In the genomic region with DNA sequence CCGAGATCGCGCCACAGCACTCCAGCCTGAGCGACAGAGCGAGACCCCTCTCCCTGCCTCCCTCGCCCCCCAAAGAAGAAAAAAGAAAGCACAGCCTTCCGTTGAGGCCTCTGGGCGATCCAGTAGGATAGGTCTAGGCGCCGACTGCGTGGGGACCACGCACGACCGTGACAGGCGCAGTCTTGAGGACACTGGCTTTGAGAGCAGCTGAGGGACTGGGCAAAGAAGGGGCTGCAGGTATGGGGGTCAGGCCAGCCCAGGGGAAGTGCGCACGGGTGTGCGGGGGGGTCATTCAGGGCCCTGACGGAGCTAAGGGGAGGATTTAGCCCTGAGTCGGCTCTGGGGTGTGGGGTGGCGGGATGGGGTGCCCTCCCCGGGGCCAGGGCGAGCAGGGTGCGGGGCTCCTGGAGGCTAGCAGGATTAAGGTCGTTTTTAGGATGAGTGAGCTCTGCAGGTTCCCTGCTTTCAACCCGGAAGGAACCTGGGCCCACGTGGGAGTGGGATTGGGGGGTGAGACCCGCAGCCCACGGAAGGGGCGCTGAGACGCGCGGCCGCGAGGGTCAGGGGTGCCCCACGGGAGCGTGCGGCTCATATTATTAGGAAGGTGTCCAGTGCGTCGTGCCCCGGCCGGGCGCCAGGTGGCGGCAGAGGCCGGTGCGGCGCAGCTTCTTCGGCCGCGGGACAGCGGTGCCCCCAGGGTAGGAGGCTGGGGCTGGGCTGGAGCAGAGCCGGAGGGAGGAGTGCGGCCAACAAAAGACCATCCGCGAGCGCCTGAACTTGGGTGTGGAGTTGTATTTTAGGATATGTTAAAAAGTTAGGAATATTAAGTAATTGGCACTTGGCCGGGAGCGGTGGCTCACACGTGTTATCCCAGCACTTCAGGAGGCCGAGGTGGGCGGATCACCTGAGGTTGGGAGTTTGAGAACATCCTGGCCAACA, we compare ENCODE assay signal across 8 cellular contexts. TPM values are rescaled to one million over a fixed set of nuclear protein-coding genes. Genes with fewer than 3 reads are reported as not detected.
DNase-seq lines count a peak whose midpoint lies in the region; ATAC-seq and TF ChIP-seq lines count a peak whose summit lies in the region.

No MANE protein-coding gene starts in this region.

- CTCF ChIA-PET in CD4-positive, alpha-beta memory T cell (lab: Charles Lee; ENCODE audit: partially characterized antibody) = interaction anchor here (0.6 to 5.7 kb wide), 52 partner anchors 10 to 1868 kb away, joined by 3 to 113 read pairs (median 5); a partner anchor contains a TSS

- H3K36me3 Mint-ChIP-seq in CD4-positive, alpha-beta memory T cell = peaks cover 0 to 3% of the 10 kb centered on the region in 2 donors

- no peaks in the 10 kb centered on the region for H3K36me3 ChIP-seq in CD4-positive, alpha-beta memory T cell (ENCODE audit: insufficient read depth, low read length)
- no peaks in the 10 kb centered on the region for H3K36me3 ChIP-seq in mucosa of stomach (ENCODE audit: control insufficient read depth, insufficient read depth, low read length)
- H3K36me3 ChIP-seq in testis (ENCODE audit: low read depth, missing control alignments) = no peaks in the 10 kb centered on the region

- POLR2A ChIA-PET in CD4-positive, alpha-beta memory T cell (lab: Charles Lee; ENCODE audit: partially characterized antibody) = interaction anchor here (1.1 kb wide), 1 partner anchor 22 kb away, joined by 3 read pairs; no protein-coding TSS in a partner anchor

- H3K27me3 ChIP-seq in CD4-positive, alpha-beta memory T cell (ENCODE audit: insufficient read depth, low read length) = peaks cover 6% of the 10 kb centered on the region
- peaks cover 8% of the 10 kb centered on the region for H3K27me3 ChIP-seq in mucosa of stomach (ENCODE audit: control insufficient read depth, insufficient read depth, low read length)
- H3K27me3 ChIP-seq in testis = no peaks in the 10 kb centered on the region

- H3K4me3 ChIP-seq in CD4-positive, alpha-beta memory T cell (ENCODE audit: low read length in 2 of 2) = no peak overlapping the region
- H3K4me3 ChIP-seq in mucosa of stomach (ENCODE audit: low read length) (no peak overlapping the region), testis (peak overlapping the region; percentile 7 to 55)

- H3K27ac ChIP-seq in CD4-positive, alpha-beta memory T cell (ENCODE audit: low read depth, low read length) = no peak overlapping the region
- no peak overlapping the region for H3K27ac ChIP-seq in testis

- H3K9me3 ChIP-seq in CD4-positive, alpha-beta memory T cell (ENCODE audit: control insufficient read depth in 1 of 2, low read length in 2 of 2) = no peaks in the 10 kb centered on the region
- H3K9me3 ChIP-seq in mucosa of stomach (ENCODE audit: control insufficient read depth, low read length) = no peaks in the 10 kb centered on the region
- no peaks in the 10 kb centered on the region for H3K9me3 ChIP-seq in testis

- H3K27ac Mint-ChIP-seq in CD4-positive, alpha-beta memory T cell = no peak overlapping the region

- intact Hi-C loops in CD4-positive, alpha-beta memory T cell (cut with micrococcal nuclease) = loop anchor here (1.0 to 5.0 kb wide), 3 partner anchors 120 to 667 kb away; no protein-coding TSS in a partner anchor
- intact Hi-C loops in testis (cut with DNase I; ENCODE audit: low total_unique reads) = loop anchor here (10.0 kb wide), 2 partner anchors 73 to 183 kb away; no protein-coding TSS in a partner anchor

- peak; percentile 68 to 87 (median 77) for TF ChIP-seq CTCF in testis (IDR thresholded peaks at IDR 0.05)

- peak overlapping the region; percentile 66 for H3K9ac ChIP-seq in mucosa of stomach (ENCODE audit: low read length)

- peaks cover 3 to 12% of the 10 kb centered on the region in 2 donors for H3K27me3 Mint-ChIP-seq in CD4-positive, alpha-beta memory T cell

- H3K4me1 Mint-ChIP-seq in CD4-positive, alpha-beta memory T cell = peaks cover 7 to 20% (median 9%) of the 10 kb centered on the region in 4 donors

- ATAC-seq in GM19043 (IDR thresholded peaks at IDR 0.05; ENCODE audit: low read depth, unreplicated experiment) (peak; percentile 94), HG03135 (IDR thresholded peaks at IDR 0.05; ENCODE audit: unreplicated experiment) (peak; percentile 96)

- no peak for TF ChIP-seq POLR2A in erythroblast (IDR thresholded peaks at IDR 0.05; ENCODE audit: low read length)
- no peak for TF ChIP-seq POLR2A in testis (IDR thresholded peaks at IDR 0.05)

- WGBS in testis, 2 donors = 16 to 30% methylated on average over 21 to 61 of the region's 61 CpGs

- H3K4me1 ChIP-seq in CD4-positive, alpha-beta memory T cell (ENCODE audit: insufficient read depth, low read length) = peaks cover 16% of the 10 kb centered on the region
- H3K4me1 ChIP-seq in mucosa of stomach (ENCODE audit: control insufficient read depth, insufficient read depth, low read length) = peaks cover 10% of the 10 kb centered on the region
- peaks cover 9% of the 10 kb centered on the region for H3K4me1 ChIP-seq in testis

- H3K9me3 Mint-ChIP-seq in CD4-positive, alpha-beta memory T cell = peaks cover 0 to 5% (median 1%) of the 10 kb centered on the region in 8 donors

- peak overlapping the region in 7 of 8 donors; percentile 30 to 71 (median 39) for H3K4me3 Mint-ChIP-seq in CD4-positive, alpha-beta memory T cell

- peak in 4 of 5 donors; percentile 28 to 36 (median 32) for DNase-seq in CD4-positive, alpha-beta memory T cell
- DNase-seq in NCI-H526 treated with DMSO at 0.1 percent for 48 hours (lab: John Stamatoyannopoulos, UW) (peak; percentile 10), erythroblast (lab: John Stamatoyannopoulos, UW) (peak; percentile 82 to 86), testis (peak; percentile 77)
- DNase-seq in activated CD8-positive, alpha-beta memory T cell treated with anti-CD3 and anti-CD28 coated beads, Interleukin-2, amount 50 U/mL, for 4 hours = peak; percentile 54

RNA-seq across cellular contexts. Expression of a gene that starts 20.5 kb away (rescaled TPM):
- total RNA-seq in CD4-positive, alpha-beta memory T cell = 10 to 100 TPM; 28.3 to 29.1 TPM
- polyA plus RNA-seq in CD4-positive, alpha-beta memory T cell = 1 to 10 TPM; 2.0 to 9.2 TPM
- total RNA-seq in testis = 10 to 100 TPM; 53.9 to 58.2 TPM
- polyA plus RNA-seq in testis (ENCODE audit: insufficient read depth, low read depth, low replicate concordance) = 19.5 TPM

Comparison
In these comparisons a context has a peak if more than half of its experiments do, and no peak if none do; other contexts are left out.
1. DNase-seq: peak in every context shown above with its lines; median percentile 84 in erythroblast; 77 in testis; 54 in activated CD8-positive, alpha-beta memory T cell treated with anti-CD3 and anti-CD28 coated beads, Interleukin-2, amount 50 U/mL, for 4 hours; 32 in CD4-positive, alpha-beta memory T cell; 10 in NCI-H526 treated with DMSO at 0.1 percent for 48 hours.
2. H3K4me3 ChIP-seq: peak in testis (2 of 2); none in CD4-positive, alpha-beta memory T cell (0 of 2) and mucosa of stomach (single experiment).